Comparison of ENCODE assay signal across 20 cellular contexts in genomic region chr2:78082555-78082954, GRCh38.
"Had no signal": no experiment of that assay in that cellular context is flagged by ENCODE, and none has a peak within 500 bp of the region (broad histone marks: within the 10 kb centered on the region; RNA-seq: fewer than 3 reads in every experiment).

No MANE protein-coding gene starts in this region.

- H3K4me3 ChIP-seq: coronary artery, dorsolateral prefrontal cortex, esophagus muscularis mucosa, gastrocnemius medialis, heart right ventricle, left lung, lower lobe of right lung, mucosa of descending colon had no signal

- H3K36me3 ChIP-seq: esophagus muscularis mucosa, gastrocnemius medialis, heart right ventricle, left lung, lower lobe of right lung had no signal

- DNase-seq: dermis blood vessel endothelial cell; dorsolateral prefrontal cortex; effector CD4-positive, alpha-beta T cell; effector memory CD8-positive, alpha-beta T cell; foreskin keratinocyte; gastrocnemius medialis; glutamatergic neuron; head of caudate nucleus; heart right ventricle; hippocampal formation; left cardiac atrium; left lung; left ventricle myocardium superior; lower lobe of right lung; mesenchymal stem cell; mucosa of descending colon; naive B cell had no signal

- H3K27ac Mint-ChIP-seq: effector memory CD8-positive, alpha-beta T cell; mesothelial cell of epicardium; naive B cell had no signal

- H3K36me3 Mint-ChIP-seq: mesothelial cell of epicardium, naive B cell had no signal

- H3K4me1 Mint-ChIP-seq: naive B cell had no signal

- H3K27me3 Mint-ChIP-seq: effector memory CD8-positive, alpha-beta T cell; naive B cell had no signal

- H3K27ac ChIP-seq: coronary artery, dorsolateral prefrontal cortex, esophagus muscularis mucosa, foreskin keratinocyte, gastrocnemius medialis, heart right ventricle, left lung, lower lobe of right lung had no signal

- H3K9me3 ChIP-seq: esophagus muscularis mucosa, gastrocnemius medialis, lower lobe of right lung, mucosa of descending colon had no signal

- H3K27me3 ChIP-seq: dorsolateral prefrontal cortex, esophagus muscularis mucosa, foreskin keratinocyte, gastrocnemius medialis, heart right ventricle, left lung had no signal

- H3K4me1 ChIP-seq: esophagus muscularis mucosa, foreskin keratinocyte, gastrocnemius medialis, heart right ventricle, left lung, lower lobe of right lung had no signal

- H3K4me3 Mint-ChIP-seq: effector memory CD8-positive, alpha-beta T cell; mesothelial cell of epicardium; naive B cell had no signal
